Comparison of ENCODE assay signal across 23 cellular contexts in the genomic region with DNA sequence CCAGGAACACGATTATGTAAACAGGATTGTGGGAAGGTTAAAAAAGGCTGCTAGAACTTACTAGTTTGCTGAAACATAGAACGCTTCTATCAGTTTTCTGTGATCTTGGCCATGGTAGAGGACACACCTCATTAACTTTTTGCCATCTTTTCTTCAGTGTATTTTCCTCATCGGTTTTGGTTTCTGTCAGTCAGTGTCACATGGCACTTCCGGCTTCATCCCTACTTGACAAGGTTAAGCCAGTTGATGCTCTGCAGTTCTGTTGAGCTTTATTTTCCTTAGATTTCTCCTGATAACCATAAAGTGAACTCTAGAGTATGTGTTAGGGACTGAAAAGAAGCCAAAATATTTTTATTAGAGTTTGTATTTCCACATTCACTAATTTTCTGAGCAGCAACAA.
"Had no signal": no experiment of that assay in that cellular context is flagged by ENCODE, and none has a peak within 500 bp of the region (broad histone marks: within the 10 kb centered on the region; RNA-seq: fewer than 3 reads in every experiment).

No MANE protein-coding gene starts in this region.

- H3K9me3 ChIP-seq: esophagus squamous epithelium, right lobe of liver, thoracic aorta, upper lobe of right lung had no signal

- H3K4me1 Mint-ChIP-seq: endodermal cell; naive thymus-derived CD4-positive, alpha-beta T cell; T-cell had no signal

- DNase-seq: activated naive CD4-positive, alpha-beta T cell; activated T-cell treated with anti-CD3 and anti-CD28 coated beads, Interleukin-2, amount 50 U/mL, for 1 hour; amniotic stem cell; cerebellar nuclear complex; endodermal cell; esophagus squamous epithelium; mesendoderm; naive thymus-derived CD4-positive, alpha-beta T cell; occipital lobe; right lobe of liver; small intestine; stimulated activated CD4-positive, alpha-beta T cell treated with anti-CD3 and anti-CD28 coated beads, Interleukin-4, amount 100 ng/mL, for 24 hours; stimulated activated naive CD4-positive, alpha-beta T cell treated with Interleukin-2 at 50 U/mL for 16 hours; T-cell; upper lobe of right lung had no signal

- H3K4me3 Mint-ChIP-seq: activated naive CD8-positive, alpha-beta T cell; endodermal cell; naive thymus-derived CD4-positive, alpha-beta T cell; neural crest cell; T-cell; T-helper 2 cell treated with Interferon-gamma antibody and Interleukin-4, amounts not matched to agents 5 μg/mL and 100 μg/mL, for 36 hours; WTC11 had no signal

- H3K36me3 ChIP-seq: esophagus squamous epithelium, right lobe of liver, thoracic aorta, upper lobe of right lung had no signal

- H3K4me3 ChIP-seq: coronary artery, esophagus squamous epithelium, right lobe of liver, SK-N-MC, thoracic aorta, upper lobe of right lung had no signal

- H3K36me3 Mint-ChIP-seq: activated naive CD8-positive, alpha-beta T cell; naive thymus-derived CD4-positive, alpha-beta T cell; T-cell; WTC11 had no signal

- H3K9me3 Mint-ChIP-seq: activated T-helper 2 cell treated with anti-CD3 and anti-CD28 coated beads, Interferon-gamma antibody, Interleukin-2, Interleukin-4, amounts not matched to agents 10 μg/mL and 5 μg/mL and 100 μg/mL, durations not matched to agents 14 hours and 24 hours and 36 hours; endodermal cell; T-cell; T-helper 2 cell treated with Interferon-gamma antibody and Interleukin-4, amounts not matched to agents 5 μg/mL and 100 μg/mL, for 36 hours; WTC11 had no signal

- H3K27me3 ChIP-seq: esophagus squamous epithelium, right lobe of liver, upper lobe of right lung had no signal

- H3K27ac Mint-ChIP-seq: activated naive CD8-positive, alpha-beta T cell; activated T-helper 2 cell treated with anti-CD3 and anti-CD28 coated beads, Interferon-gamma antibody, Interleukin-2, Interleukin-4, amounts not matched to agents 10 μg/mL and 5 μg/mL and 100 μg/mL, durations not matched to agents 14 hours and 24 hours and 36 hours; endodermal cell; naive thymus-derived CD4-positive, alpha-beta T cell; T-cell; T-helper 2 cell treated with Interferon-gamma antibody and Interleukin-4, amounts not matched to agents 5 μg/mL and 100 μg/mL, for 36 hours; WTC11 had no signal

- H3K4me1 ChIP-seq: right lobe of liver, upper lobe of right lung had no signal
